1 cellular context compared by ENCODE assay signal in the genomic region with DNA sequence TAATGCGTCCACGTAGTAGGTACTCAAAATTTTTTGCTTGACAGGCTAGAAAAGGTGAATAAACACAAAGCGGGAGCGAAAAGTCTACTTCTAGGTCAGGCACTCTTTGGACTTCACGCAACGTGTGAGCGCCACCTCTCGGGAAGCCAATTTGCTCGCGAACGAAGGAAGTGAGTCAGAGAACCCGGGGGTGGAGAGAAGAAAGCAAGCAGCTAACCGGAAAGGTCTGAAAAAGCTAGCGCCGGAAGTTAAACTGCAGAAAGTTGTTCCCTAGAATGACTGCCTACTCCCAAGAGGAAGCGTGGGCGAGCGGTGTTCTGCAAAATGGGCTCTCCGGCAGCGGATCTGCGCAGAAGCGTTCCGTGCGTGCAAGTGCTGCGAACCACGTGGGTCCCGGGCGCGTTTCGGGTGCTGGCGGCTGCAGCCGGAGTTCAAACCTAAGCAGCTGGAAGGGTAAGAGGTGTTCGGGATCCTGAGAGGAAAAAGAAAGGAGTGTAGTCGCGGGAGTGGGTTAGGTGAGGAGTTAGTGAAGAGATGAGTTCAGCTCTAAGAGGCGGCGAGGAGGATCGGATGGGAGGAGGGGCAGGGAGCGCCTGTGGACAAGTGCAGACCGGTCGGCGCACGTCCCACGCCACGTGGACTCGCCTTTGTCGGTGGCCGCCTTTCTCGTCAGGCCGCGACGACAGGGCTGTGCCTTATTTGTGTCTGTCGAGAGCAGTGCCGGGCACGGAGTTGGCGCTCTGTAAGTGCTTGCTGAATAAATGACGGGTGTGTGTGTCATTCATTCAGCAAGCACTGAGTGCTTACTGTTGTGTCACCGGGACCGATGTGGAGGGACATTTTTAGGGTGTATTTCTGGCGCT.
TF ChIP-seq lines count a peak whose summit lies in the region.

A gene (plus strand): TSS at position 350 of the 863 bp plus-strand sequence. CDS start 2,096 bp downstream, outside the sequence.

TF ChIP-seq in HepG2, 621 proteins besides CTCF, POLR2A, EP300 and RAD21 (continued from another document and continues in another):
- TF ChIP-seq, protein P1, sequence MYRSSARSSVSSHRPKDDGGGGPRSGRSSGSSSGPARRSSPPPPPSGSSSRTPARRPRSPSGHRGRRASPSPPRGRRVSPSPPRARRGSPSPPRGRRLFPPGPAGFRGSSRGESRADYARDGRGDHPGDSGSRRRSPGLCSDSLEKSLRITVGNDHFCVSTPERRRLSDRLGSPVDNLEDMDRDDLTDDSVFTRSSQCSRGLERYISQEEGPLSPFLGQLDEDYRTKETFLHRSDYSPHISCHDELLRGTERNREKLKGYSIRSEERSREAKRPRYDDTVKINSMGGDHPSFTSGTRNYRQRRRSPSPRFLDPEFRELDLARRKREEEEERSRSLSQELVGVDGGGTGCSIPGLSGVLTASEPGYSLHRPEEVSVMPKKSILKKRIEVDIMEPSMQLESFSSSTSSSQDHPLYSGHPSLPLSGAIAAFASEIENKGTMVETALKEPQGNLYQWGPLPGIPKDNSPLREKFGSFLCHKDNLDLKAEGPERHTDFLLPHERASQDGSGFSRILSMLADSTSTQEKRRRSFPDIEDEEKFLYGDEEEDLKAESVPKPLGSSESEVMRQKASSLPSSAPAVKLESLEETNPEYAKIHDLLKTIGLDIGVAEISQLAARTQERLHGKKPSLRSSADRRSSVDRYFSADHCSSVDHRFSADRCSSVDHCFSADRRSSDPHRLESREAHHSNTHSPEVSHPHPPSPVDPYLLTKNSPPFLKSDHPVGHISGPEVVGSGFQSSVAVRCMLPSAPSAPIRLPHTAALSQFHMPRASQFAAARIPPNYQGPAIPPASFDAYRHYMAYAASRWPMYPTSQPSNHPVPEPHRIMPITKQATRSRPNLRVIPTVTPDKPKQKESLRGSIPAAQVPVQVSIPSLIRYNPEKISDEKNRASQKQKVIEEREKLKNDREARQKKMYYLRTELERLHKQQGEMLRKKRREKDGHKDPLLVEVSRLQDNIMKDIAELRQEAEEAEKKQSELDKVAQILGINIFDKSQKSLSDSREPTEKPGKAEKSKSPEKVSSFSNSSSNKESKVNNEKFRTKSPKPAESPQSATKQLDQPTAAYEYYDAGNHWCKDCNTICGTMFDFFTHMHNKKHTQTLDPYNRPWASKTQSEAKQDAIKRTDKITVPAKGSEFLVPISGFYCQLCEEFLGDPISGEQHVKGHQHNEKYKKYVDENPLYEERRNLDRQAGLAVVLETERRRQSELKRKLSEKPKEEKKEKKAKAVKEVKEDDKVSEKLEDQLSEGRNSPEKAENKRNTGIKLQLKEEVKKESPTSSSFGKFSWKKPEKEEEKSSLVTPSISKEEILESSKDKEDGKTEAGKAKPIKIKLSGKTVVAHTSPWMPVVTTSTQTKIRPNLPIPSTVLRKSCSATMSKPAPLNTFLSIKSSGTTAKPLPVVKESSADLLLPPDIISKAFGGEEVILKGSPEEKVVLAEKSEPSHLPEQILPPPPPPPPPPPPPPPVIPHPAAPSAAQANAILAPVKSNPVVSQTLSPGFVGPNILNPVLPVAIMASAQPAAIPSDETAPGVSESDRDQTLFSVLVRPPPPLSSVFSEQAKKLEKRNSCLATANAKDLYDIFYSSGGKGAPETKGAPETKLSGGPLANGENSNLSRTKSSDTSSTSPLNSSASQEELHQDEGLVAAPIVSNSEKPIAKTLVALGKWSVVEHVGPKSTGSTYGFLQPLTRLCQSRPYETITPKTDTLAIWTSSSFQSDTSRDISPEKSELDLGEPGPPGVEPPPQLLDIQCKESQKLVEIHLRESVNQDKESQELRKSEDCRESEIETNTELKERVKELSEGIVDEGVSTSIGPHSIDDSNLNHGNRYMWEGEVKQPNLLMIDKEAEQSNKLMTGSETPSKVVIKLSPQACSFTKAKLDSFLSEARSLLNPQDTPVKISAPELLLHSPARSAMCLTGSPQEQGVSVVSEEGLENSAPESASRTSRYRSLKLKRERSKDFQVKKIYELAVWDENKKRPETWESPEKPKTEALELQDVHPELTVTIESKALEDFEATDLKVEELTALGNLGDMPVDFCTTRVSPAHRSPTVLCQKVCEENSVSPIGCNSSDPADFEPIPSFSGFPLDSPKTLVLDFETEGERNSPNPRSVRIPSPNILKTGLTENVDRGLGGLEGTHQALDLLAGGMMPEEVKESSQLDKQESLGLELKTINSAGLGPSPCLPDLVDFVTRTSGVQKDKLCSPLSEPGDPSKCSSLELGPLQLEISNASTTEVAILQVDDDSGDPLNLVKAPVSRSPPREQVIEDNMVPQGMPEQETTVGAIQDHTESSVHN (CRISPR knock-in tag; IDR thresholded peaks at IDR 0.05), result peak; percentile 99
- no peak for TF ChIP-seq ZNF468 (CRISPR knock-in tag; IDR thresholded peaks at IDR 0.05)
- TF ChIP-seq, protein P2, sequence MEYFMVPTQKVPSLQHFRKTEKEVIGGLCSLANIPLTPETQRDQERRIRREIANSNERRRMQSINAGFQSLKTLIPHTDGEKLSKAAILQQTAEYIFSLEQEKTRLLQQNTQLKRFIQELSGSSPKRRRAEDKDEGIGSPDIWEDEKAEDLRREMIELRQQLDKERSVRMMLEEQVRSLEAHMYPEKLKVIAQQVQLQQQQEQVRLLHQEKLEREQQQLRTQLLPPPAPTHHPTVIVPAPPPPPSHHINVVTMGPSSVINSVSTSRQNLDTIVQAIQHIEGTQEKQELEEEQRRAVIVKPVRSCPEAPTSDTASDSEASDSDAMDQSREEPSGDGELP (IDR thresholded peaks at IDR 0.05; ENCODE audit: borderline replicate concordance, low read depth), result no peak; the same call in 1 of the 2 replicates
- no peak for TF ChIP-seq HNRNPH1 (optimal IDR thresholded peaks at IDR 0.05; ENCODE audit: low read depth, low read length)
- TF ChIP-seq ZNF598 (CRISPR knock-in tag; IDR thresholded peaks at IDR 0.05; ENCODE audit: borderline replicate concordance), result peak; percentile 99
- TF ChIP-seq, protein P3, sequence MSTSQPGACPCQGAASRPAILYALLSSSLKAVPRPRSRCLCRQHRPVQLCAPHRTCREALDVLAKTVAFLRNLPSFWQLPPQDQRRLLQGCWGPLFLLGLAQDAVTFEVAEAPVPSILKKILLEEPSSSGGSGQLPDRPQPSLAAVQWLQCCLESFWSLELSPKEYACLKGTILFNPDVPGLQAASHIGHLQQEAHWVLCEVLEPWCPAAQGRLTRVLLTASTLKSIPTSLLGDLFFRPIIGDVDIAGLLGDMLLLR (CRISPR knock-in tag; IDR thresholded peaks at IDR 0.05), result peak; percentile 100
- TF ChIP-seq NR2F1 (CRISPR knock-in tag; IDR thresholded peaks at IDR 0.05), result peak; percentile 43 to 55; a peak in 2 of 4 replicates
- TF ChIP-seq, protein P4, sequence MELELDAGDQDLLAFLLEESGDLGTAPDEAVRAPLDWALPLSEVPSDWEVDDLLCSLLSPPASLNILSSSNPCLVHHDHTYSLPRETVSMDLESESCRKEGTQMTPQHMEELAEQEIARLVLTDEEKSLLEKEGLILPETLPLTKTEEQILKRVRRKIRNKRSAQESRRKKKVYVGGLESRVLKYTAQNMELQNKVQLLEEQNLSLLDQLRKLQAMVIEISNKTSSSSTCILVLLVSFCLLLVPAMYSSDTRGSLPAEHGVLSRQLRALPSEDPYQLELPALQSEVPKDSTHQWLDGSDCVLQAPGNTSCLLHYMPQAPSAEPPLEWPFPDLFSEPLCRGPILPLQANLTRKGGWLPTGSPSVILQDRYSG (CRISPR knock-in tag; IDR thresholded peaks at IDR 0.05), result no peak
- peak; percentile 97 for TF ChIP-seq SATB2 (CRISPR knock-in tag; IDR thresholded peaks at IDR 0.05)
- peak; percentile 100 for TF ChIP-seq ZNF550 (CRISPR knock-in tag; IDR thresholded peaks at IDR 0.05; ENCODE audit: borderline replicate concordance)
- 0 out of 2 replicates have a peak, but pooled peaks have one; percentile 47 for TF ChIP-seq ZNF562 (CRISPR knock-in tag; IDR thresholded peaks at IDR 0.05; ENCODE audit: borderline replicate concordance)
- TF ChIP-seq, protein P5, sequence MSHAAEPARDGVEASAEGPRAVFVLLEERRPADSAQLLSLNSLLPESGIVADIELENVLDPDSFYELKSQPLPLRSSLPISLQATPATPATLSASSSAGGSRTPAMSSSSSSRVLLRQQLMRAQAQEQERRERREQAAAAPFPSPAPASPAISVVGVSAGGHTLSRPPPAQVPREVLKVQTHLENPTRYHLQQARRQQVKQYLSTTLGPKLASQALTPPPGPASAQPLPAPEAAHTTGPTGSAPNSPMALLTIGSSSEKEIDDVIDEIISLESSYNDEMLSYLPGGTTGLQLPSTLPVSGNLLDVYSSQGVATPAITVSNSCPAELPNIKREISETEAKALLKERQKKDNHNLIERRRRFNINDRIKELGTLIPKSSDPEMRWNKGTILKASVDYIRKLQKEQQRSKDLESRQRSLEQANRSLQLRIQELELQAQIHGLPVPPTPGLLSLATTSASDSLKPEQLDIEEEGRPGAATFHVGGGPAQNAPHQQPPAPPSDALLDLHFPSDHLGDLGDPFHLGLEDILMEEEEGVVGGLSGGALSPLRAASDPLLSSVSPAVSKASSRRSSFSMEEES (CRISPR knock-in tag; IDR thresholded peaks at IDR 0.05), result peak; percentile 95
- no peak; the same call in none of the 2 replicates for TF ChIP-seq ARID2 (CRISPR knock-in tag; IDR thresholded peaks at IDR 0.05; ENCODE audit: borderline replicate concordance)
- TF ChIP-seq ZNF256 (CRISPR knock-in tag; conservative IDR thresholded peaks at IDR 0.05), result peak; percentile 98
- peak; percentile 84 for TF ChIP-seq JARID2 (CRISPR knock-in tag; IDR thresholded peaks at IDR 0.05; ENCODE audit: insufficient replicate concordance)
- TF ChIP-seq ATM (IDR thresholded peaks at IDR 0.05; ENCODE audit: borderline replicate concordance), result no peak
- TF ChIP-seq ZFX (CRISPR knock-in tag; IDR thresholded peaks at IDR 0.05; ENCODE audit: low read depth), result peak; percentile 93
- TF ChIP-seq ZSCAN25 (CRISPR knock-in tag; IDR thresholded peaks at IDR 0.05), result peak; percentile 73
- TF ChIP-seq, protein P6, sequence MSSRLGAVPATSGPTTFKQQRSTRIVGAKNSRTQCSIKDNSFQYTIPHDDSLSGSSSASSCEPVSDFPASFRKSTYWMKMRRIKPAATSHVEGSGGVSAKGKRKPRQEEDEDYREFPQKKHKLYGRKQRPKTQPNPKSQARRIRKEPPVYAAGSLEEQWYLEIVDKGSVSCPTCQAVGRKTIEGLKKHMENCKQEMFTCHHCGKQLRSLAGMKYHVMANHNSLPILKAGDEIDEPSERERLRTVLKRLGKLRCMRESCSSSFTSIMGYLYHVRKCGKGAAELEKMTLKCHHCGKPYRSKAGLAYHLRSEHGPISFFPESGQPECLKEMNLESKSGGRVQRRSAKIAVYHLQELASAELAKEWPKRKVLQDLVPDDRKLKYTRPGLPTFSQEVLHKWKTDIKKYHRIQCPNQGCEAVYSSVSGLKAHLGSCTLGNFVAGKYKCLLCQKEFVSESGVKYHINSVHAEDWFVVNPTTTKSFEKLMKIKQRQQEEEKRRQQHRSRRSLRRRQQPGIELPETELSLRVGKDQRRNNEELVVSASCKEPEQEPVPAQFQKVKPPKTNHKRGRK (CRISPR knock-in tag; IDR thresholded peaks at IDR 0.05), result no peak
- peak; percentile 73; the same call in 1 of the 2 replicates for TF ChIP-seq HNRNPL (IDR thresholded peaks at IDR 0.05; ENCODE audit: low read depth, low read length)
- peak; percentile 96 for TF ChIP-seq PHF21A (CRISPR knock-in tag; IDR thresholded peaks at IDR 0.05)
- peak; percentile 74; the same call in 1 of the 2 replicates for TF ChIP-seq ZNF484 (CRISPR knock-in tag; IDR thresholded peaks at IDR 0.05; ENCODE audit: borderline replicate concordance, low read depth)
- TF ChIP-seq TSC22D2 (CRISPR knock-in tag; IDR thresholded peaks at IDR 0.05; ENCODE audit: borderline replicate concordance), result peak; percentile 97
- TF ChIP-seq, protein P7, sequence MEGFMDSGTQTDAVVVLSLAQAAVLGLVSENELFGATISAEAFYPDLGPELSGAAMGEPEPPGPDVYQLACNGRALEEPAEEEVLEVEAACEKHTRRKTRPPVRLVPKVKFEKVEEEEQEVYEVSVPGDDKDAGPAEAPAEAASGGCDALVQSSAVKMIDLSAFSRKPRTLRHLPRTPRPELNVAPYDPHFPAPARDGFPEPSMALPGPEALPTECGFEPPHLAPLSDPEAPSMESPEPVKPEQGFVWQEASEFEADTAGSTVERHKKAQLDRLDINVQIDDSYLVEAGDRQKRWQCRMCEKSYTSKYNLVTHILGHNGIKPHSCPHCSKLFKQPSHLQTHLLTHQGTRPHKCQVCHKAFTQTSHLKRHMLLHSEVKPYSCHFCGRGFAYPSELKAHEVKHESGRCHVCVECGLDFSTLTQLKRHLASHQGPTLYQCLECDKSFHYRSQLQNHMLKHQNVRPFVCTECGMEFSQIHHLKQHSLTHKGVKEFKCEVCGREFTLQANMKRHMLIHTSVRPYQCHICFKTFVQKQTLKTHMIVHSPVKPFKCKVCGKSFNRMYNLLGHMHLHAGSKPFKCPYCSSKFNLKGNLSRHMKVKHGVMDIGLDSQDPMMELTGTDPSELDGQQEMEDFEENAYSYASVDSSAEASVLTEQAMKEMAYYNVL (CRISPR knock-in tag; IDR thresholded peaks at IDR 0.05; ENCODE audit: borderline replicate concordance), result peak; percentile 95
- peak; percentile 99 for TF ChIP-seq ZMAT3 (CRISPR knock-in tag; conservative IDR thresholded peaks at IDR 0.05)
- TF ChIP-seq, protein P8, sequence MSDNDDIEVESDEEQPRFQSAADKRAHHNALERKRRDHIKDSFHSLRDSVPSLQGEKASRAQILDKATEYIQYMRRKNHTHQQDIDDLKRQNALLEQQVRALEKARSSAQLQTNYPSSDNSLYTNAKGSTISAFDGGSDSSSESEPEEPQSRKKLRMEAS (IDR thresholded peaks at IDR 0.05), result peak; percentile 100
- TF ChIP-seq PCBP2 (optimal IDR thresholded peaks at IDR 0.05; ENCODE audit: low read depth, low read length, poor library complexity, severe bottlenecking), result peak; percentile 65
- peak; percentile 19; the same call in 1 of the 2 replicates for TF ChIP-seq HHEX (CRISPR knock-in tag; IDR thresholded peaks at IDR 0.05)
- TF ChIP-seq ZNF180 (CRISPR knock-in tag; IDR thresholded peaks at IDR 0.05; ENCODE audit: borderline replicate concordance, low read depth), result peak; percentile 94; the same call in 1 of the 2 replicates
- TF ChIP-seq ZNF614 (CRISPR knock-in tag; IDR thresholded peaks at IDR 0.05; ENCODE audit: borderline replicate concordance), result peak; percentile 99
- TF ChIP-seq, protein P9, sequence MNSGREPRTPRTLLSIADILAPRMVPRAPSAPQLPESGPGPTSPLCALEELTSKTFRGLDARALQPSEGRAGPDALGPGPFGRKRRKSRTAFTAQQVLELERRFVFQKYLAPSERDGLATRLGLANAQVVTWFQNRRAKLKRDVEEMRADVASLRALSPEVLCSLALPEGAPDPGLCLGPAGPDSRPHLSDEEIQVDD (CRISPR knock-in tag; IDR thresholded peaks at IDR 0.05; ENCODE audit: borderline replicate concordance), result peak; percentile 96
- TF ChIP-seq RXRB (CRISPR knock-in tag; IDR thresholded peaks at IDR 0.05; ENCODE audit: borderline replicate concordance), result peak; percentile 92
- TF ChIP-seq FOXC1 (CRISPR knock-in tag; IDR thresholded peaks at IDR 0.05; ENCODE audit: borderline replicate concordance), result peak; percentile 91
- TF ChIP-seq SP4 (CRISPR knock-in tag; IDR thresholded peaks at IDR 0.05), result peak; percentile 96
- TF ChIP-seq ZNF678 (CRISPR knock-in tag; IDR thresholded peaks at IDR 0.05), result peak; percentile 94
- TF ChIP-seq SPEN (CRISPR knock-in tag; IDR thresholded peaks at IDR 0.05; ENCODE audit: low read depth), result peak; percentile 100
- TF ChIP-seq, protein P10, sequence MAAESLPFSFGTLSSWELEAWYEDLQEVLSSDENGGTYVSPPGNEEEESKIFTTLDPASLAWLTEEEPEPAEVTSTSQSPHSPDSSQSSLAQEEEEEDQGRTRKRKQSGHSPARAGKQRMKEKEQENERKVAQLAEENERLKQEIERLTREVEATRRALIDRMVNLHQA (CRISPR knock-in tag; IDR thresholded peaks at IDR 0.05), result peak; percentile 92
